In genomic region chr10:66925896-66926719, GRCh38 we compare ENCODE assay signal across 8 cellular contexts. TPM values are rescaled to one million over a fixed set of nuclear protein-coding genes. Genes with fewer than 3 reads are reported as not detected.
DNase-seq lines count a peak whose midpoint lies in the region; ATAC-seq and TF ChIP-seq lines count a peak whose summit lies in the region.

Gene LRRTM3, plus strand, starts transcription at chr10:66926036.

- DNase-seq in DMS 273 treated with DMSO at 0.1 percent for 48 hours (lab: John Stamatoyannopoulos, UW) (peak; percentile 15), NCI-H460 (ENCODE audit: extremely low read depth, low read depth) (peak; percentile 77), adrenal gland (peak; percentile 46 to 84 (median 62)), left ventricle myocardium inferior (peak; percentile 19), prostate gland (ENCODE audit: low spot score) (peak; percentile 20), GF-D8 (lab: John Stamatoyannopoulos, UW) (no peak)

- ATAC-seq in GM19023 (IDR thresholded peaks at IDR 0.05; ENCODE audit: unreplicated experiment) (peak; percentile 100), HG03097 (IDR thresholded peaks at IDR 0.05; ENCODE audit: low FRiP score, unreplicated experiment) (peak; percentile 100)

- H3K4me1 ChIP-seq in adrenal gland (replicated peaks in 1 of 2): no peaks in the 10 kb centered on the region
- H3K4me1 ChIP-seq in left ventricle myocardium inferior: peaks cover 21% of the 10 kb centered on the region
- H3K4me1 ChIP-seq in prostate gland (replicated peaks): no peaks in the 10 kb centered on the region

- H3K36me3 ChIP-seq in adrenal gland (replicated peaks in 1 of 2): no peaks in the 10 kb centered on the region
- H3K36me3 ChIP-seq in left ventricle myocardium inferior: no peaks in the 10 kb centered on the region
- no peaks in the 10 kb centered on the region for H3K36me3 ChIP-seq in prostate gland

- TF ChIP-seq CTCF in adrenal gland (IDR thresholded peaks at IDR 0.05): peak; percentile 53 to 76 (median 66)
- TF ChIP-seq CTCF in left ventricle myocardium inferior (IDR thresholded peaks at IDR 0.05; ENCODE audit: borderline replicate concordance): peak; percentile 71
- peak in 3 of 4 experiments; percentile 24 to 42 (median 33) for TF ChIP-seq CTCF in prostate gland (IDR thresholded peaks at IDR 0.05)

- intact Hi-C loops in adrenal gland (cut with DNase I) (loop anchor here in 1 of 2 donors (10.0 kb wide), 1 partner anchor 379 kb away; no protein-coding TSS in a partner anchor), left ventricle myocardium inferior (cut with micrococcal nuclease) (no loop called here), prostate gland (cut with DNase I) (loop anchor here (10.0 kb wide), 1 partner anchor 589 kb away; no protein-coding TSS in a partner anchor)

- TF ChIP-seq POLR2A in adrenal gland (IDR thresholded peaks at IDR 0.05) (peak; percentile 19 to 39), prostate gland (IDR thresholded peaks at IDR 0.05) (no peak)

- peak within 1 kb of the TSS in 1 of 4 donors; percentile 18 for H3K4me3 ChIP-seq in adrenal gland
- H3K4me3 ChIP-seq in left ventricle myocardium inferior: peak within 1 kb of the TSS; percentile 34
- no peak within 1 kb of the TSS for H3K4me3 ChIP-seq in prostate gland

- H3K27me3 ChIP-seq in adrenal gland (peaks cover 26% of the 10 kb centered on the region), left ventricle myocardium inferior (ENCODE audit: low read depth) (peaks cover 44% of the 10 kb centered on the region), prostate gland (replicated peaks; ENCODE audit: insufficient read depth) (peaks cover 8% of the 10 kb centered on the region)

- no peaks in the 10 kb centered on the region for H3K9me3 ChIP-seq in adrenal gland (replicated peaks in 1 of 3)
- no peaks in the 10 kb centered on the region for H3K9me3 ChIP-seq in left ventricle myocardium inferior (replicated peaks)
- H3K9me3 ChIP-seq in prostate gland: no peaks in the 10 kb centered on the region

- 4 to 8% (median 7%) methylated on average over 16 of the region's 16 CpGs for WGBS in adrenal gland, 4 donors
- 5% methylated on average over 16 of the region's 16 CpGs for WGBS in prostate gland

- H3K27ac ChIP-seq in adrenal gland (no peak within 1 kb of the TSS), left ventricle myocardium inferior (replicated peaks) (no peak within 1 kb of the TSS), prostate gland (no peak within 1 kb of the TSS)

RNA-seq across cellular contexts. Expression of gene LRRTM3, which starts in this region (rescaled TPM):
- total RNA-seq in NCI-H460 (2014; rRNA removed; shearing (Covaris generic)): not detected in 2 replicates
- polyA plus RNA-seq in NCI-H460 (2014; cell fraction: nucleus; rRNA removed): not detected in 2 replicates
- total RNA-seq in adrenal gland (1 to 10 TPM in 3 of 8 donors, under 1 TPM in 3, not detected in 2; 0.23 to 4.1 (median 1.3) TPM), left ventricle myocardium inferior (not detected), prostate gland (1 to 10 TPM in 1 of 2 donors, under 1 TPM in 1; 0.14 to 2.3 TPM)
- polyA plus RNA-seq in adrenal gland: 1 to 10 TPM in 2 of 3 donors, under 1 TPM in 1; 0.40 to 4.4 (median 1.2) TPM

Comparison
In these comparisons a context has a peak if more than half of its experiments do, and no peak if none do; other contexts are left out.
1. Peak in DNase-seq in NCI-H460; RNA of the gene not detected or under 1 TPM.
2. Peak in DNase-seq and H3K4me3 ChIP-seq in left ventricle myocardium inferior; RNA of the gene not detected or under 1 TPM.